In the genomic region with DNA sequence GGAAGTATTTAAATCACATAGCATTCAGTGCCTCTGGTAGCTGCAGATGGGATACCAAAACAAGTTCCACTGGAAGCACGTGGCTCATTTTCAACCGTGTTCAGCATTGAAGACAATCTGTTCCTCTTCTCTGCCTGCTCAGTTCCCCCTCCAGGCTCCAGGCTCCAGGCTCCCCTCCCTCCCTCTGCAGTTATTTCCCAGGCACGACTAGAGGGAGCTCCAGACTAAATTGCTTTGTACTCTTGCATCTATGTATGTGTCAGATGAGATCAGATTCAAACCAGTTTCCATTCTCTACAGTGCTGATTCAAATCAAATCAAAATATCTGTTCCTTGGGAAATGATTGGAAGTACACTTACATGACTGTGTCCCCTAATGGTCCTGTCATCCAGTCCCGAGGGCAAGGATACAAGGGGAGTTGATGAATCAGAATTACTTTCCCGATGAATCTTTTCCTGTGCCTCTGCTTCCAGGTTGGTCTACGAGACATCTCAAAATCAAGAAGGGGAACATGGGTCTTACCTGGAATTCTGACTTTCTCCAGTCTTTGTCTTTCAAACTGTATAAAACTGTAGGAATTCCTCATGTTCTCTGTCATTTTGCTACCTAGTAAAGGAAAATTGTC, we compare ENCODE assay signal across 10 cellular contexts.
DNase-seq lines count a peak whose midpoint lies in the region; ATAC-seq, FAIRE-seq and TF ChIP-seq lines count a peak whose summit lies in the region.
"Had no signal": no experiment of that assay in that cellular context is flagged by ENCODE, and none has a peak within 500 bp of the region (broad histone marks: within the 10 kb centered on the region; RNA-seq: fewer than 3 reads in every experiment).

No MANE protein-coding gene starts in this region.

- no peak overlapping the region for H2AFZ ChIP-seq in H9 (ENCODE audit: low read length)

- no peaks in the 10 kb centered on the region for H3K23me2 ChIP-seq in H9 (ENCODE audit: insufficient read length, low read depth, low read length, poor library complexity, severe bottlenecking)

- no peaks in the 10 kb centered on the region for H3K27me3 ChIP-seq in H9 (ENCODE audit: insufficient read depth, low read length)

- no peaks in the 10 kb centered on the region for H3K36me3 Mint-ChIP-seq in H9 (ENCODE audit: insufficient read depth in 1 of 3, low read depth in 3 of 3)

- H3K27ac ChIP-seq in H9 (ENCODE audit: insufficient read length, low read depth, low read length): no peak overlapping the region

- H3T11ph ChIP-seq in H9 (ENCODE audit: low read length): no peak overlapping the region

- H3K4me1 Mint-ChIP-seq in H9: peaks cover 0 to 3% of the 10 kb centered on the region in 2 experiments; a peak in 1 of 4 replicates

- no peak overlapping the region for H2BK5ac ChIP-seq in H9 (ENCODE audit: insufficient read length, low read length)

- no peak overlapping the region for H2BK20ac ChIP-seq in H9 (ENCODE audit: low read depth, low read length, poor library complexity, severe bottlenecking)

- no peak overlapping the region for H2BK12ac ChIP-seq in H9 (ENCODE audit: insufficient read length, low read depth, low read length)

- H3K23ac ChIP-seq in H9 (ENCODE audit: insufficient read length, low read depth, low read length): no peak overlapping the region

- no peak overlapping the region for H4K8ac ChIP-seq in H9 (replicated peaks; ENCODE audit: insufficient read length, low read depth, low read length)

- no peaks in the 10 kb centered on the region for H3K79me1 ChIP-seq in H9 (ENCODE audit: insufficient read depth, low read depth, low read length, poor library complexity, severe bottlenecking)

- H3K9me3 ChIP-seq in H9 (ENCODE audit: control insufficient read depth, low read depth, low read length): no peaks in the 10 kb centered on the region

- no peak overlapping the region for H2BK120ac ChIP-seq in H9 (ENCODE audit: low read depth, low read length, poor library complexity, severe bottlenecking)

- DNase-seq in H9: peak; percentile 41
- peak; percentile 81 for DNase-seq in OCI-M1 (lab: John Stamatoyannopoulos, UW)
- DNase-seq in pons (ENCODE audit: low spot score): peak; percentile 76
- DNase-seq in dedifferentiated amniotic fluid mesenchymal stem cell (ENCODE audit: extremely low spot score): no peak
- no peak for DNase-seq in GF-D8 (lab: John Stamatoyannopoulos, UW)
- DNase-seq: activated T-cell treated with anti-CD3 and anti-CD28 coated beads for 4 hours had no signal

- H3K9me3 Mint-ChIP-seq in H9: no peaks in the 10 kb centered on the region; a peak in 1 of 5 replicates
- H3K9me3 Mint-ChIP-seq: stimulated activated naive CD8-positive, alpha-beta T cell treated with anti-CD3 and anti-CD28 coated beads, Interleukin-15, Interleukin-2, amounts not matched to agents 100 ng/mL and 50 ng/mL, for 24 hours had no signal

- FAIRE-seq in endometrium (lab: Jason Lieb, UNC): peak; percentile 73

- no peak overlapping the region for H3K14ac ChIP-seq in H9 (ENCODE audit: insufficient read depth, low read length)

- H4K20me1 ChIP-seq in H9 (ENCODE audit: control insufficient read depth, insufficient read depth, insufficient read length): no peaks in the 10 kb centered on the region

- no peak overlapping the region for H3K9ac ChIP-seq in H9 (ENCODE audit: extremely low read depth, insufficient read length, low read length)

- no peaks in the 10 kb centered on the region for H3K79me2 ChIP-seq in H9 (ENCODE audit: insufficient read depth, low read length)

- no peak overlapping the region for H4K91ac ChIP-seq in H9 (ENCODE audit: insufficient read length, low read depth, low read length)

- H3K4me3 Mint-ChIP-seq in H9: no peak overlapping the region
- H3K4me3 Mint-ChIP-seq: stimulated activated naive CD8-positive, alpha-beta T cell treated with anti-CD3 and anti-CD28 coated beads, Interleukin-15, Interleukin-2, amounts not matched to agents 100 ng/mL and 50 ng/mL, for 24 hours had no signal

- no peak overlapping the region for H3K56ac ChIP-seq in H9 (ENCODE audit: insufficient read length, low read depth, low read length)

- no peak for ATAC-seq in GM18517 (IDR thresholded peaks at IDR 0.05; ENCODE audit: unreplicated experiment)
- no peak for ATAC-seq in HG03520 (IDR thresholded peaks at IDR 0.05; ENCODE audit: unreplicated experiment)

- no peak overlapping the region for H2BK15ac ChIP-seq in H9 (ENCODE audit: low read depth, low read length)

- no peak overlapping the region for H4K5ac ChIP-seq in H9 (ENCODE audit: insufficient read length, low read depth, low read length)

- no peak overlapping the region for H2AK5ac ChIP-seq in H9 (ENCODE audit: insufficient read length, low read length)

- H3K4me1 ChIP-seq in H9 (ENCODE audit: insufficient read depth, low read length): no peaks in the 10 kb centered on the region

- H3K27ac Mint-ChIP-seq in H9: no peak overlapping the region
- H3K27ac Mint-ChIP-seq: stimulated activated naive CD8-positive, alpha-beta T cell treated with anti-CD3 and anti-CD28 coated beads, Interleukin-15, Interleukin-2, amounts not matched to agents 100 ng/mL and 50 ng/mL, for 24 hours had no signal

- peak; percentile 55 for TF ChIP-seq CTCF in H9 (conservative IDR thresholded peaks at IDR 0.05)

- H3K18ac ChIP-seq in H9 (ENCODE audit: insufficient read length, low read depth, low read length): no peak overlapping the region

- no peaks in the 10 kb centered on the region; the same call in 1 of the 2 replicates for H3K27me3 Mint-ChIP-seq in H9 (ENCODE audit: low read depth)
- H3K27me3 Mint-ChIP-seq: stimulated activated naive CD8-positive, alpha-beta T cell treated with anti-CD3 and anti-CD28 coated beads, Interleukin-15, Interleukin-2, amounts not matched to agents 100 ng/mL and 50 ng/mL, for 24 hours had no signal

- WGBS in H9 (ENCODE audit: extremely low coverage, insufficient read length, low lambda C conversion rate): no CpG with 5 or more reads among the region's 6 CpGs

- no peak overlapping the region for H3K4me2 ChIP-seq in H9 (ENCODE audit: insufficient read depth, insufficient read length, low read length)

- H3K4ac ChIP-seq in H9 (ENCODE audit: low read depth, low read length): no peak overlapping the region

Comparison
In these comparisons a context has a peak if more than half of its experiments do, and no peak if none do; other contexts are left out.
1. DNase-seq: peak in H9 (single experiment), OCI-M1 (single experiment) and pons (single experiment); none in dedifferentiated amniotic fluid mesenchymal stem cell (single experiment) and GF-D8 (single experiment).